22 cellular contexts compared by ENCODE assay signal in the genomic region with DNA sequence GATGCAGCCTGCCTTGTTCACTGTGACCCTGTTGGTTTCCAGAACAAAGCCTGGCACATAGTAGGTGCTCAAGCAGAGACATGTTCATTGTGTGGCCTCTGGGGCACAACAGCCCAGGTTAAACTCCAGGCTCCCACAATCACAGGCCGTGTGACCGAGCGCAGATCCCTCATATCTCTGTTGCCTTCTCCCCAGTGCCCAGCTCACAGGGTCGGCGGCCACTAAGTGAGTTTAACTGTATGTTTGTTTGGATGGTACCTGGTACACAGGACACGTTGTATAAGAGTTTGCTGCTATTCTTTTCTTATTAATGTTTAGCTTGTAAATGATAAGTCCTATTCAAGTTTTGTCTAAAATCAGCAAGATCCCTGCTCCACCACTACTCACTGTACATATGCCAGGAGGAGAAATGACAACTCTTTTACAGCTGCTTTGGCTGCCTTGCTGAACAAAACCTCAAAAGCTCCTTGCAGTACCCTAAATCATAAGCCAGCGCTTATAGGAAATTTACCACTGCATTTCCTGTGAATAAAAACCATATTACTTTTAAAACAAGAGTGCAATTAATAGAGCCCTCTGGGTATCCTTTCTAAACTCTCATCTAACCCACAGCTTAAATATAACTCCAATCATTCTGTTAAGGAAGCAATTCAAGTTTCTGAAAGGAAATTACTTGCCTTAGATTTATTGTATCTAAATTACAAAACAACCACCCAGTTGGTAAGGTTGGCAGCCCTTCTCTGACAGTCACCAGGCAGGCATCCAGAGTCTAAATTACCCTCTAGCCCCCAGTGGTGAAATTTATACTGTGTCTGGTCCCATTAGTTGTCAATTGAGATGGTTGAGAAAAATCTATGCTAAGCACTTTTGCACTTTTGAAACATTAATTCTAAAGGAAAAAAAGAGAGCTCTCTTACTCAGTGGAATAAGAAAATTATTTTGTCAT.
DNase-seq lines count a peak whose midpoint lies in the region; ATAC-seq and TF ChIP-seq lines count a peak whose summit lies in the region.
"Had no signal": no experiment of that assay in that cellular context is flagged by ENCODE, and none has a peak within 500 bp of the region (broad histone marks: within the 10 kb centered on the region; RNA-seq: fewer than 3 reads in every experiment).

No MANE protein-coding gene starts in this region.

- no peaks in the 10 kb centered on the region for H3K36me3 ChIP-seq in osteoblast (ENCODE audit: insufficient read depth, low read length)
- H3K36me3 ChIP-seq in CD8-positive, alpha-beta T cell (ENCODE audit: insufficient read depth, low read length): no peaks in the 10 kb centered on the region
- H3K36me3 ChIP-seq: tibial nerve had no signal

- H3K27me3 Mint-ChIP-seq in CD8-positive, alpha-beta T cell (ENCODE audit: low read depth): no peaks in the 10 kb centered on the region
- H3K27me3 Mint-ChIP-seq: central memory CD8-positive, alpha-beta T cell; stimulated activated naive CD8-positive, alpha-beta T cell treated with anti-CD3 and anti-CD28 coated beads, Interleukin-15, Interleukin-2, amounts not matched to agents 100 ng/mL and 50 ng/mL, for 24 hours; T-cell had no signal

- CTCF ChIA-PET in CD8-positive, alpha-beta T cell (lab: Charles Lee): no interaction called here

- ATAC-seq in CD8-positive, alpha-beta T cell: no peak
- ATAC-seq: activated T-cell treated with anti-CD3 and anti-CD28 coated beads, Interleukin-2, amount 50 U/mL, for 72 hours; Right ventricle myocardium inferior; T-cell had no signal

- H4K20me1 ChIP-seq in osteoblast (ENCODE audit: insufficient read depth, low read length): no peaks in the 10 kb centered on the region

- H3K4me1 Mint-ChIP-seq in CD8-positive, alpha-beta T cell (ENCODE audit: low read depth): no peaks in the 10 kb centered on the region
- H3K4me1 Mint-ChIP-seq: activated naive CD4-positive, alpha-beta T cell treated with anti-CD3 and anti-CD28 coated beads, Interleukin-2, amount 50 U/mL, for 24 hours; central memory CD8-positive, alpha-beta T cell; T-cell had no signal

- H3K27ac ChIP-seq in osteoblast (ENCODE audit: low read depth, low read length): no peak overlapping the region
- no peak overlapping the region for H3K27ac ChIP-seq in CD8-positive, alpha-beta T cell (ENCODE audit: low read depth, low read length)

- H3K4me2 ChIP-seq in osteoblast (ENCODE audit: insufficient read depth, low read length): no peak overlapping the region

- H3K79me2 ChIP-seq in osteoblast (ENCODE audit: insufficient read depth, low read length): no peaks in the 10 kb centered on the region

- no peaks in the 10 kb centered on the region for H3K9me3 Mint-ChIP-seq in CD8-positive, alpha-beta T cell
- H3K9me3 Mint-ChIP-seq: activated naive CD4-positive, alpha-beta T cell treated with anti-CD3 and anti-CD28 coated beads, Interleukin-2, amount 50 U/mL, for 24 hours; stimulated activated naive CD8-positive, alpha-beta T cell treated with anti-CD3 and anti-CD28 coated beads, Interleukin-15, Interleukin-2, amounts not matched to agents 100 ng/mL and 50 ng/mL, for 24 hours; T-cell had no signal

- DNase-seq in EL: peak; percentile 30
- DNase-seq in NCI-H2081 (lab: John Stamatoyannopoulos, UW): peak; percentile 33 to 77
- no peak for DNase-seq in epithelial cell of proximal tubule (ENCODE audit: low read depth)
- DNase-seq in osteoblast (ENCODE audit: insufficient read length, low spot score, missing footprints): no peak
- no peak for DNase-seq in NCI-H526 treated with DMSO at 0.1 percent for 48 hours (lab: John Stamatoyannopoulos, UW)
- DNase-seq in CD8-positive, alpha-beta T cell: no peak
- no peak for DNase-seq in AML-193 (lab: John Stamatoyannopoulos, UW)
- DNase-seq in stimulated activated CD4-positive, alpha-beta T cell treated with anti-CD3 and anti-CD28 coated beads, Interleukin-4, amount 100 ng/mL, for 24 hours: no peak
- DNase-seq: activated CD4-positive, alpha-beta T cell treated with anti-CD3 and anti-CD28 coated beads for 4 hours; activated T-cell treated with anti-CD3 and anti-CD28 coated beads, Interleukin-2, amount 50 U/mL, for 72 hours; aorta; COR-L47; NCI-H1105; NCI-H526; nucleus accumbens; T-cell had no signal

- no peak overlapping the region for H3K4me3 Mint-ChIP-seq in CD8-positive, alpha-beta T cell
- H3K4me3 Mint-ChIP-seq: activated naive CD4-positive, alpha-beta T cell treated with anti-CD3 and anti-CD28 coated beads, Interleukin-2, amount 50 U/mL, for 24 hours; activated T-cell treated with anti-CD3 and anti-CD28 coated beads, Interleukin-2, amount 50 U/mL, for 72 hours; central memory CD8-positive, alpha-beta T cell; stimulated activated naive CD8-positive, alpha-beta T cell treated with anti-CD3 and anti-CD28 coated beads, Interleukin-15, Interleukin-2, amounts not matched to agents 100 ng/mL and 50 ng/mL, for 24 hours; T-cell had no signal

- TF ChIP-seq CTCF in epithelial cell of proximal tubule (conservative IDR thresholded peaks at IDR 0.05; ENCODE audit: low read depth, low read length): peak; percentile 15
- TF ChIP-seq CTCF in osteoblast (IDR thresholded peaks at IDR 0.05; ENCODE audit: extremely low read depth, low read depth, low read length): peak; percentile 26
- TF ChIP-seq CTCF in CD8-positive, alpha-beta T cell (IDR thresholded peaks at IDR 0.05): no peak

- no peaks in the 10 kb centered on the region for H3K36me3 Mint-ChIP-seq in CD8-positive, alpha-beta T cell
- H3K36me3 Mint-ChIP-seq: activated naive CD4-positive, alpha-beta T cell treated with anti-CD3 and anti-CD28 coated beads, Interleukin-2, amount 50 U/mL, for 24 hours; T-cell had no signal

- H3K4me1 ChIP-seq in osteoblast (ENCODE audit: insufficient read depth, low read length): peaks cover 18% of the 10 kb centered on the region
- no peaks in the 10 kb centered on the region for H3K4me1 ChIP-seq in CD8-positive, alpha-beta T cell (ENCODE audit: insufficient read depth, low read length)

- H3K9me3 ChIP-seq in osteoblast (ENCODE audit: low read depth, low read length): no peaks in the 10 kb centered on the region
- no peaks in the 10 kb centered on the region for H3K9me3 ChIP-seq in CD8-positive, alpha-beta T cell (ENCODE audit: low read length)
- H3K9me3 ChIP-seq: tibial nerve had no signal

- H2AFZ ChIP-seq in osteoblast (ENCODE audit: low read length): no peak overlapping the region

- no peak overlapping the region for H3K27ac Mint-ChIP-seq in CD8-positive, alpha-beta T cell
- H3K27ac Mint-ChIP-seq: activated naive CD4-positive, alpha-beta T cell treated with anti-CD3 and anti-CD28 coated beads, Interleukin-2, amount 50 U/mL, for 24 hours; activated T-cell treated with anti-CD3 and anti-CD28 coated beads, Interleukin-2, amount 50 U/mL, for 72 hours; stimulated activated naive CD8-positive, alpha-beta T cell treated with anti-CD3 and anti-CD28 coated beads, Interleukin-15, Interleukin-2, amounts not matched to agents 100 ng/mL and 50 ng/mL, for 24 hours; T-cell had no signal

- H3K4me3 ChIP-seq in epithelial cell of proximal tubule (ENCODE audit: low read depth, low read length) (no peak overlapping the region), osteoblast (ENCODE audit: insufficient read depth, low read length) (no peak overlapping the region)
- no peak overlapping the region for H3K4me3 ChIP-seq in CD8-positive, alpha-beta T cell (ENCODE audit: low read depth, low read length)
- H3K4me3 ChIP-seq: lung, tibial nerve had no signal

- H3K27me3 ChIP-seq in osteoblast (ENCODE audit: insufficient read depth, low read length): no peaks in the 10 kb centered on the region
- H3K27me3 ChIP-seq in CD8-positive, alpha-beta T cell (ENCODE audit: insufficient read depth, low read length): no peaks in the 10 kb centered on the region
- H3K27me3 ChIP-seq: tibial nerve had no signal

- intact Hi-C loops in CD8-positive, alpha-beta T cell (cut with DNase I, micrococcal nuclease): no loop called here

- POLR2A ChIA-PET in CD8-positive, alpha-beta T cell (lab: Charles Lee): no interaction called here

Comparison
In these comparisons a context has a peak if more than half of its experiments do, and no peak if none do; other contexts are left out.
1. DNase-seq: peak in EL (single experiment) and NCI-H2081 (2 of 2); none in epithelial cell of proximal tubule (single experiment), osteoblast (single experiment), NCI-H526 treated with DMSO at 0.1 percent for 48 hours (single experiment), CD8-positive, alpha-beta T cell (0 of 7), AML-193 (0 of 2) and stimulated activated CD4-positive, alpha-beta T cell treated with anti-CD3 and anti-CD28 coated beads, Interleukin-4, amount 100 ng/mL, for 24 hours (single experiment).